In the genomic region with DNA sequence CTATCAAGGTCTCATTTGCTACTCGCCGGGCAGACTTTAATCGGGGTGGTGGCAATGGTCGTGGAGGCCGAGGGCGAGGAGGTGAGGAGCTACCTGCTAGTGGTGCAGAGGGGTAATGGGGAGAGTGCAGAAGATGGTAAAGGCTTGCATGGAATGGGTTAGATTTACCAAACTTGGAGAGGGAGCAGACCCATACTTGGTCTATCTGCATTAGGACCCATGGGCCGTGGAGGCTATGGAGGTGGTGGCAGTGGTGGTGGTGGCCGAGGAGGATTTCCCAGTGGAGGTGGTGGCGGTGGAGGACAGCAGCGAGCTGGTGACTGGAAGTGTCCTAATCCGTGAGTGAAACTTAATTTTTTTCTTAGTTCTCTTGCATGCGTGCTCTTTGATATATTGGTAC, we compare ENCODE assay signal across 21 cellular contexts. TPM values are rescaled to one million over a fixed set of nuclear protein-coding genes. Genes with fewer than 3 reads are reported as not detected.
DNase-seq lines count a peak whose midpoint lies in the region; ATAC-seq, FAIRE-seq and TF ChIP-seq lines count a peak whose summit lies in the region.
"Had no signal": no experiment of that assay in that cellular context is flagged by ENCODE, and none has a peak within 500 bp of the region (broad histone marks: within the 10 kb centered on the region; RNA-seq: fewer than 3 reads in every experiment).

No MANE protein-coding gene starts in this region.

- H4K20me1 ChIP-seq in H1 (replicated peaks in 1 of 2; ENCODE audit: control insufficient read depth in 1 of 2, insufficient read depth in 2 of 2, low read length in 2 of 2): peaks cover 18 to 50% of the 10 kb centered on the region in 2 experiments

- H3K4me3 ChIP-seq in H1 (ENCODE audit: extremely low read depth in 1 of 4, insufficient read depth in 2 of 4, low read depth in 3 of 4, low read length in 4 of 4) (no peak overlapping the region), esophagus squamous epithelium (no peak overlapping the region)
- H3K4me3 ChIP-seq: gastroesophageal sphincter, left ventricle myocardium inferior, psoas muscle, stomach had no signal

- H3K36me3 ChIP-seq in H1 (ENCODE audit: control insufficient read depth in 2 of 4, insufficient read depth in 4 of 4, low read length in 3 of 4) (peaks cover 82 to 100% (median 98%) of the 10 kb centered on the region in 4 experiments), esophagus squamous epithelium (peaks cover 46 to 100% (median 81%) of the 10 kb centered on the region in 3 donors)

- no peak overlapping the region for H3K4ac ChIP-seq in H1 (replicated peaks; ENCODE audit: insufficient read length, low read depth, low read length)

- H2BK5ac ChIP-seq in H1 (ENCODE audit: low read depth, low read length): no peak overlapping the region

- H4K5ac ChIP-seq in H1 (ENCODE audit: insufficient read length, low read depth, low read length): no peak overlapping the region

- no peak overlapping the region for H2AFZ ChIP-seq in H1 (ENCODE audit: low read length)

- H2BK12ac ChIP-seq in H1 (ENCODE audit: low read depth, low read length): no peak overlapping the region

- no peak overlapping the region for H2BK120ac ChIP-seq in H1 (replicated peaks; ENCODE audit: low read depth, low read length)

- WGBS in H1 (ENCODE audit: extremely low coverage in 1 of 2, insufficient coverage in 1 of 2, insufficient read length in 1 of 2, insufficient replicate concordance in 2 of 2, low coverage in 1 of 2, low lambda C conversion rate in 2 of 2, missing lambda C conversion rate in 1 of 2), 2 experiments: 91% methylated on average over 12 of the region's 12 CpGs; no CpG with 5 or more reads in 1 of the 2 experiments
- 80 to 96% methylated on average over 10 to 12 of the region's 12 CpGs for WGBS in esophagus squamous epithelium, 2 donors

- H3K27me3 ChIP-seq in H1 (replicated peaks in 1 of 4; ENCODE audit: control insufficient read depth in 3 of 4, extremely low read depth in 1 of 4, insufficient read depth in 3 of 4, low read length in 3 of 4) (no peaks in the 10 kb centered on the region), esophagus squamous epithelium (no peaks in the 10 kb centered on the region)
- H3K27me3 ChIP-seq: gastroesophageal sphincter, stomach had no signal

- H3K56ac ChIP-seq in H1 (replicated peaks; ENCODE audit: insufficient read length, low read depth, low read length): no peak overlapping the region

- no peak overlapping the region for H2BK15ac ChIP-seq in H1 (ENCODE audit: low read length)

- no peak overlapping the region for H3K9ac ChIP-seq in H1 (replicated peaks in 1 of 4; ENCODE audit: extremely low read depth in 1 of 4, low read depth in 3 of 4, low read length in 3 of 4)
- H3K9ac ChIP-seq: SK-N-SH had no signal

- DNase-seq in activated naive CD4-positive, alpha-beta T cell treated with anti-CD3 and anti-CD28 coated beads, Interleukin-2, amount 10 ng/mL, durations not matched to agents 7 days and 5 days: no peak
- DNase-seq in activated naive CD4-positive, alpha-beta T cell (lab: John Stamatoyannopoulos, UW): no peak
- no peak for DNase-seq in T-cell
- no peak for DNase-seq in H1 (ENCODE audit: low read depth in 1 of 2, low spot score in 2 of 2)
- DNase-seq in esophagus squamous epithelium (lab: John Stamatoyannopoulos, UW): no peak
- DNase-seq in HUDEP-2 (lab: John Stamatoyannopoulos, UW; ENCODE audit: unreplicated experiment in 76 of 76): no peak
- DNase-seq: amygdala, COR-L47, Karpas-422, left ventricle myocardium inferior, NCI-H1436, NCI-H2171 treated with DMSO at 0.1 percent for 48 hours, psoas muscle, SK-N-SH, stomach had no signal

- H3K27ac ChIP-seq in H1 (ENCODE audit: low read depth, low read length): no peak overlapping the region
- no peak overlapping the region for H3K27ac ChIP-seq in esophagus squamous epithelium
- H3K27ac ChIP-seq: gastroesophageal sphincter, left ventricle myocardium inferior, psoas muscle, stomach, VCaP had no signal

- H2BK20ac ChIP-seq in H1 (ENCODE audit: low read length): no peak overlapping the region

- intact Hi-C loops in esophagus squamous epithelium (cut with DNase I): no loop called here

- TF ChIP-seq CTCF in H1 (IDR thresholded peaks at IDR 0.05; ENCODE audit: control extremely low read depth in 1 of 3, insufficient read depth in 1 of 3, low read depth in 1 of 3, low read length in 3 of 3) (no peak), esophagus squamous epithelium (IDR thresholded peaks at IDR 0.05) (no peak)

- H4K8ac ChIP-seq in H1 (ENCODE audit: extremely low read depth, insufficient read depth, low read length): no peak overlapping the region

- no peaks in the 10 kb centered on the region for H3K27me3 Mint-ChIP-seq in activated naive CD4-positive, alpha-beta T cell treated with anti-CD3 and anti-CD28 coated beads, Interleukin-2, amount 10 ng/mL, durations not matched to agents 7 days and 5 days
- H3K27me3 Mint-ChIP-seq in T-cell: no peaks in the 10 kb centered on the region
- H3K27me3 Mint-ChIP-seq in stimulated activated memory B cell treated with anti-CD40 and anti-IgM and Interleukin-4, amounts not matched to agents 10 μg/mL and 1 μg/mL and 100 μg/mL, for 72 hours: no peaks in the 10 kb centered on the region

- peaks cover 71% of the 10 kb centered on the region for H3K4me1 Mint-ChIP-seq in activated naive CD4-positive, alpha-beta T cell treated with anti-CD3 and anti-CD28 coated beads, Interleukin-2, amount 10 ng/mL, durations not matched to agents 7 days and 5 days
- peaks cover 79 to 87% (median 79%) of the 10 kb centered on the region in 3 donors for H3K4me1 Mint-ChIP-seq in T-cell
- peaks cover 63% of the 10 kb centered on the region for H3K4me1 Mint-ChIP-seq in stimulated activated memory B cell treated with anti-CD40 and anti-IgM and Interleukin-4, amounts not matched to agents 10 μg/mL and 1 μg/mL and 100 μg/mL, for 72 hours

- ATAC-seq in T-cell (replicated peaks in 1 of 4) (no peak), HG03469 (IDR thresholded peaks at IDR 0.05; ENCODE audit: unreplicated experiment) (no peak)
- no peak for ATAC-seq in stimulated activated memory B cell treated with anti-CD40 and anti-IgM and Interleukin-4, amounts not matched to agents 10 μg/mL and 1 μg/mL and 100 μg/mL, for 72 hours
- ATAC-seq: gastroesophageal sphincter, Panc1, psoas muscle had no signal

- H3K23ac ChIP-seq in H1 (ENCODE audit: insufficient read length): no peak overlapping the region

- H3K27ac Mint-ChIP-seq in activated naive CD4-positive, alpha-beta T cell treated with anti-CD3 and anti-CD28 coated beads, Interleukin-2, amount 10 ng/mL, durations not matched to agents 7 days and 5 days: peak overlapping the region; percentile 46
- H3K27ac Mint-ChIP-seq in T-cell: peak overlapping the region; percentile 52 to 72
- peak overlapping the region; percentile 48 for H3K27ac Mint-ChIP-seq in stimulated activated memory B cell treated with anti-CD40 and anti-IgM and Interleukin-4, amounts not matched to agents 10 μg/mL and 1 μg/mL and 100 μg/mL, for 72 hours

- H3K4me3 Mint-ChIP-seq in activated naive CD4-positive, alpha-beta T cell treated with anti-CD3 and anti-CD28 coated beads, Interleukin-2, amount 10 ng/mL, durations not matched to agents 7 days and 5 days: no peak overlapping the region
- peak overlapping the region in 1 of 3 donors; percentile 19 for H3K4me3 Mint-ChIP-seq in T-cell
- H3K4me3 Mint-ChIP-seq in stimulated activated memory B cell treated with anti-CD40 and anti-IgM and Interleukin-4, amounts not matched to agents 10 μg/mL and 1 μg/mL and 100 μg/mL, for 72 hours: no peak overlapping the region

- H3K14ac ChIP-seq in H1 (ENCODE audit: insufficient read length): no peak overlapping the region

- H2AK5ac ChIP-seq in H1 (ENCODE audit: low read depth, low read length): no peak overlapping the region

- H3K9me3 ChIP-seq in H1 (ENCODE audit: insufficient read depth in 2 of 2, low read depth in 1 of 2, low read length in 1 of 2) (no peaks in the 10 kb centered on the region), esophagus squamous epithelium (no peaks in the 10 kb centered on the region)
- H3K9me3 ChIP-seq: gastroesophageal sphincter, left ventricle myocardium inferior, psoas muscle, SK-N-SH, stomach had no signal

- H3K36me3 Mint-ChIP-seq in activated naive CD4-positive, alpha-beta T cell treated with anti-CD3 and anti-CD28 coated beads, Interleukin-2, amount 10 ng/mL, durations not matched to agents 7 days and 5 days: peaks cover 94% of the 10 kb centered on the region
- H3K36me3 Mint-ChIP-seq in T-cell: peaks cover 88% of the 10 kb centered on the region
- peaks cover 88% of the 10 kb centered on the region for H3K36me3 Mint-ChIP-seq in stimulated activated memory B cell treated with anti-CD40 and anti-IgM and Interleukin-4, amounts not matched to agents 10 μg/mL and 1 μg/mL and 100 μg/mL, for 72 hours

- TF ChIP-seq EP300 in H1 (IDR thresholded peaks at IDR 0.05; ENCODE audit: borderline replicate concordance in 1 of 2, low read depth in 2 of 2, low read length in 2 of 2): no peak

- TF ChIP-seq POLR2A in H1 (IDR thresholded peaks at IDR 0.05; ENCODE audit: control extremely low read depth in 1 of 2, low read depth in 2 of 2, low read length in 2 of 2): peak in 1 of 2 experiments; percentile 25; a peak in 2 of 3 replicates
- no peak for TF ChIP-seq POLR2A in esophagus squamous epithelium (IDR thresholded peaks at IDR 0.05)

- POLR2A ChIA-PET in T-cell (lab: Charles Lee): interaction anchor here (0.6 to 1.6 kb wide), 5 partner anchors 10 to 171 kb away, joined by 3 to 10 read pairs (median 5); a partner anchor contains a TSS
- POLR2A ChIA-PET in H1 (lab: Charles Lee; ENCODE audit: partially characterized antibody): interaction anchor here (0.6 to 17.4 kb wide), 12 partner anchors 5 to 229 kb away, joined by 3 to 430 read pairs (median 4); a partner anchor contains a TSS

- peaks cover under 1 to 57% of the 10 kb centered on the region in 2 experiments for H3K79me2 ChIP-seq in H1 (ENCODE audit: control insufficient read depth in 1 of 2, insufficient read depth in 2 of 2, low read length in 2 of 2)

- peaks cover 7% of the 10 kb centered on the region for H3K79me1 ChIP-seq in H1 (ENCODE audit: low read depth, low read length)

- H3K4me1 ChIP-seq in H1 (replicated peaks in 1 of 4; ENCODE audit: control insufficient read depth in 3 of 4, insufficient read depth in 4 of 4, low read length in 3 of 4) (no peaks in the 10 kb centered on the region), esophagus squamous epithelium (peaks cover 0 to 22% (median 0%) of the 10 kb centered on the region in 3 donors)

- TF ChIP-seq RAD21 in H1 (IDR thresholded peaks at IDR 0.05 in 1 of 2, conservative IDR thresholded peaks at IDR 0.05 in 1 of 2; ENCODE audit: low read depth in 2 of 2, low read length in 2 of 2): no peak

- FAIRE-seq in H1 (lab: Jason Lieb, UNC): no peak

- H4K91ac ChIP-seq in H1 (replicated peaks; ENCODE audit: insufficient read length, low read length): no peak overlapping the region

- H3K4me2 ChIP-seq in H1 (ENCODE audit: insufficient read depth in 1 of 2, low read depth in 2 of 2, low read length in 2 of 2): no peak overlapping the region
- H3K4me2 ChIP-seq: SK-N-SH had no signal

- CTCF ChIA-PET in activated naive CD4-positive, alpha-beta T cell treated with anti-CD3 and anti-CD28 coated beads, Interleukin-2, amount 10 ng/mL, durations not matched to agents 7 days and 5 days (lab: Charles Lee): no interaction called here
- CTCF ChIA-PET in T-cell (lab: Charles Lee): no interaction called here
- CTCF ChIA-PET in H1 (lab: Charles Lee; ENCODE audit: partially characterized antibody): interaction anchor here (0.9 to 1.2 kb wide), 4 partner anchors 11 to 191 kb away, joined by 3 read pairs; no protein-coding TSS in a partner anchor

- no peaks in the 10 kb centered on the region for H3K23me2 ChIP-seq in H1 (ENCODE audit: low read depth, low read length)

- H3K18ac ChIP-seq in H1 (ENCODE audit: extremely low read depth, low read length): no peak overlapping the region

- no peaks in the 10 kb centered on the region for H3K9me3 Mint-ChIP-seq in activated naive CD4-positive, alpha-beta T cell treated with anti-CD3 and anti-CD28 coated beads, Interleukin-2, amount 10 ng/mL, durations not matched to agents 7 days and 5 days
- no peaks in the 10 kb centered on the region for H3K9me3 Mint-ChIP-seq in T-cell
- H3K9me3 Mint-ChIP-seq in stimulated activated memory B cell treated with anti-CD40 and anti-IgM and Interleukin-4, amounts not matched to agents 10 μg/mL and 1 μg/mL and 100 μg/mL, for 72 hours: no peaks in the 10 kb centered on the region

RNA-seq across cellular contexts. Expression of a gene that starts 10.1 kb away (rescaled TPM):
- total RNA-seq in T-cell (100 to 1,000 TPM; 410 to 963 (median 434) TPM), esophagus squamous epithelium (10 to 100 TPM; 30.2 to 97.8 (median 55.1) TPM)
- total RNA-seq in H1 (2021; fragmentation: NEBNext Ultra II Directional; extraction: Animal tissue kit (Norgen Biotek cat#: 25700)): 685 and 686 TPM in 2 replicates
- 484 and 491 TPM in 2 replicates for polyA plus RNA-seq in H1 (2011; rRNA removed)
- polyA plus RNA-seq in H1 (2011; cell fraction: cytosol; rRNA removed): 464 TPM
- 680 TPM for polyA plus RNA-seq in H1 (2011; cell fraction: nucleus; rRNA removed)
- polyA plus RNA-seq in H1 (2012, experiment 1 of 2): 1,043 to 1,228 TPM (median 1,129 TPM) in 4 replicates
- polyA plus RNA-seq in H1 (2012, experiment 2 of 2): 352 TPM
- 689 TPM for polyA plus RNA-seq in H1 (2013, experiment 1 of 2)
- polyA plus RNA-seq in H1 (2013, experiment 2 of 2): 688 TPM
- 207 and 224 TPM in 2 replicates for polyA minus RNA-seq in H1 (2011; rRNA and poly(A)+ RNA removed)
- polyA minus RNA-seq in H1 (2011; cell fraction: cytosol; rRNA and poly(A)+ RNA removed): 462 TPM
- polyA minus RNA-seq in H1 (2011; cell fraction: nucleus; rRNA and poly(A)+ RNA removed): 413 TPM

RNA-seq across cellular contexts. Expression of a gene that starts 12.5 kb away (rescaled TPM):
- total RNA-seq in T-cell (10 to 100 TPM; 16.1 to 40.3 (median 33.4) TPM), esophagus squamous epithelium (10 to 100 TPM; 53.0 to 70.7 (median 63.9) TPM)
- total RNA-seq in H1 (2021; fragmentation: NEBNext Ultra II Directional; extraction: Animal tissue kit (Norgen Biotek cat#: 25700)): 29.9 and 32.2 TPM in 2 replicates
- polyA plus RNA-seq in H1 (2011; rRNA removed): 77.9 and 87.0 TPM in 2 replicates
- polyA plus RNA-seq in H1 (2011; cell fraction: cytosol; rRNA removed): 73.9 TPM
- polyA plus RNA-seq in H1 (2011; cell fraction: nucleus; rRNA removed): 54.1 TPM
- polyA plus RNA-seq in H1 (2012, experiment 1 of 2): 36.7 to 66.7 TPM (median 58.8 TPM) in 4 replicates
- 41.9 TPM for polyA plus RNA-seq in H1 (2012, experiment 2 of 2)
- 29.1 TPM for polyA plus RNA-seq in H1 (2013, experiment 1 of 2)
- 29.0 TPM for polyA plus RNA-seq in H1 (2013, experiment 2 of 2)
- polyA minus RNA-seq in H1 (2011; rRNA and poly(A)+ RNA removed): 9.6 and 13.2 TPM in 2 replicates
- 17.5 TPM for polyA minus RNA-seq in H1 (2011; cell fraction: cytosol; rRNA and poly(A)+ RNA removed)
- polyA minus RNA-seq in H1 (2011; cell fraction: nucleus; rRNA and poly(A)+ RNA removed): 11.4 TPM
- total RNA-seq: H4 had no signal

RNA-seq across cellular contexts. Expression of a gene that starts 23.9 kb away (rescaled TPM):
- total RNA-seq in T-cell: under 1 TPM in 3 of 5 donors, not detected in 2; 0.03 to 0.09 (median 0.09) TPM
- 1.3 and 2.1 TPM in 2 replicates for total RNA-seq in H1 (2021; fragmentation: NEBNext Ultra II Directional; extraction: Animal tissue kit (Norgen Biotek cat#: 25700))
- polyA plus RNA-seq in H1 (2011; rRNA removed): 0.57 and 0.97 TPM in 2 replicates
- 0.58 TPM for polyA plus RNA-seq in H1 (2011; cell fraction: cytosol; rRNA removed)
- polyA plus RNA-seq in H1 (2011; cell fraction: nucleus; rRNA removed): 1.3 TPM
- 0.84 to 1.6 TPM (median 1.1 TPM) in 4 replicates for polyA plus RNA-seq in H1 (2012, experiment 1 of 2)
- polyA plus RNA-seq in H1 (2012, experiment 2 of 2): 0.38 TPM
- 0.28 TPM for polyA plus RNA-seq in H1 (2013, experiment 1 of 2)
- 0.26 TPM for polyA plus RNA-seq in H1 (2013, experiment 2 of 2)
- 0.57 and 0.93 TPM in 2 replicates for polyA minus RNA-seq in H1 (2011; rRNA and poly(A)+ RNA removed)
- polyA minus RNA-seq in H1 (2011; cell fraction: cytosol; rRNA and poly(A)+ RNA removed): 2.1 TPM
- 0.50 TPM for polyA minus RNA-seq in H1 (2011; cell fraction: nucleus; rRNA and poly(A)+ RNA removed)
- not detected for total RNA-seq in esophagus squamous epithelium
- total RNA-seq: H4 had no signal

RNA-seq across cellular contexts. Expression of a gene that starts 26.9 kb away (rescaled TPM):
- not detected for total RNA-seq in T-cell
- 3.0 and 3.5 TPM in 2 replicates for total RNA-seq in H1 (2021; fragmentation: NEBNext Ultra II Directional; extraction: Animal tissue kit (Norgen Biotek cat#: 25700))
- 5.9 and 11.1 TPM in 2 replicates for polyA plus RNA-seq in H1 (2011; rRNA removed)
- polyA plus RNA-seq in H1 (2011; cell fraction: cytosol; rRNA removed): 6.0 TPM
- polyA plus RNA-seq in H1 (2011; cell fraction: nucleus; rRNA removed): 3.6 TPM
- 2.5 to 6.9 TPM (median 3.8 TPM) in 4 replicates for polyA plus RNA-seq in H1 (2012, experiment 1 of 2)
- 13.3 TPM for polyA plus RNA-seq in H1 (2012, experiment 2 of 2)
- 2.0 TPM for polyA plus RNA-seq in H1 (2013, experiment 1 of 2)
- 1.6 TPM for polyA plus RNA-seq in H1 (2013, experiment 2 of 2)
- 0.56 TPM in 1 of 2 replicates, not detected in the other for polyA minus RNA-seq in H1 (2011; rRNA and poly(A)+ RNA removed)
- not detected for polyA minus RNA-seq in H1 (2011; cell fraction: cytosol; rRNA and poly(A)+ RNA removed)
- polyA minus RNA-seq in H1 (2011; cell fraction: nucleus; rRNA and poly(A)+ RNA removed): not detected
- total RNA-seq in esophagus squamous epithelium: not detected
- total RNA-seq: H4, left ventricle myocardium inferior, psoas muscle, stomach had no signal
- polyA plus RNA-seq: psoas muscle, SK-N-SH, stomach had no signal

RNA-seq across cellular contexts. Expression of a gene that starts 40.2 kb away (rescaled TPM):
- 1 to 10 TPM in 4 of 5 donors, under 1 TPM in 1; 0.42 to 1.2 (median 1.1) TPM for total RNA-seq in T-cell
- total RNA-seq in H1 (2021; fragmentation: NEBNext Ultra II Directional; extraction: Animal tissue kit (Norgen Biotek cat#: 25700)): 1.3 TPM in 2 replicates
- 1.9 and 3.1 TPM in 2 replicates for polyA plus RNA-seq in H1 (2011; rRNA removed)
- 2.3 TPM for polyA plus RNA-seq in H1 (2011; cell fraction: cytosol; rRNA removed)
- polyA plus RNA-seq in H1 (2011; cell fraction: nucleus; rRNA removed): 3.5 TPM
- polyA plus RNA-seq in H1 (2012, experiment 1 of 2): 0.76 to 1.4 TPM (median 1.1 TPM) in 4 replicates
- polyA plus RNA-seq in H1 (2012, experiment 2 of 2): 0.33 TPM
- polyA plus RNA-seq in H1 (2013, experiment 1 of 2): 0.87 TPM
- 0.68 TPM for polyA plus RNA-seq in H1 (2013, experiment 2 of 2)
- polyA minus RNA-seq in H1 (2011; rRNA and poly(A)+ RNA removed): 0.41 TPM in 1 of 2 replicates, not detected in the other
- not detected for polyA minus RNA-seq in H1 (2011; cell fraction: cytosol; rRNA and poly(A)+ RNA removed)
- polyA minus RNA-seq in H1 (2011; cell fraction: nucleus; rRNA and poly(A)+ RNA removed): 1.7 TPM
- total RNA-seq in esophagus squamous epithelium: 1 to 10 TPM in 2 of 4 donors, under 1 TPM in 2; 0.38 to 4.2 (median 1.9) TPM
